Comparison of ENCODE assay signal across 8 cellular contexts in genomic region chr2:217790195-217790594, GRCh38.
DNase-seq lines count a peak whose midpoint lies in the region; ATAC-seq and TF ChIP-seq lines count a peak whose summit lies in the region.

No MANE protein-coding gene starts in this region.

- H3K4me3 Mint-ChIP-seq in activated CD4-positive, alpha-beta memory T cell treated with anti-CD3 and anti-CD28 coated beads, Interleukin-2, amount 10 ng/mL, durations not matched to agents 7 days and 5 days, result peak overlapping the region; percentile 70
- no peak overlapping the region for H3K4me3 Mint-ChIP-seq in glutamatergic neuron (ENCODE audit: unreplicated experiment)

- POLR2A ChIA-PET in activated CD4-positive, alpha-beta memory T cell treated with anti-CD3 and anti-CD28 coated beads, Interleukin-2, amount 10 ng/mL, durations not matched to agents 7 days and 5 days (lab: Charles Lee), result interaction anchor here (1.8 kb wide), 1 partner anchor 97 kb away, joined by 6 read pairs; no protein-coding TSS in a partner anchor

- peaks cover 20% of the 10 kb centered on the region for H3K4me1 Mint-ChIP-seq in activated CD4-positive, alpha-beta memory T cell treated with anti-CD3 and anti-CD28 coated beads, Interleukin-2, amount 10 ng/mL, durations not matched to agents 7 days and 5 days
- H3K4me1 Mint-ChIP-seq in glutamatergic neuron (ENCODE audit: low read depth, unreplicated experiment), result no peaks in the 10 kb centered on the region

- H3K27me3 Mint-ChIP-seq in activated CD4-positive, alpha-beta memory T cell treated with anti-CD3 and anti-CD28 coated beads, Interleukin-2, amount 10 ng/mL, durations not matched to agents 7 days and 5 days, result no peaks in the 10 kb centered on the region
- peaks cover 8% of the 10 kb centered on the region for H3K27me3 Mint-ChIP-seq in glutamatergic neuron (ENCODE audit: unreplicated experiment)

- CTCF ChIA-PET in activated CD4-positive, alpha-beta memory T cell treated with anti-CD3 and anti-CD28 coated beads, Interleukin-2, amount 10 ng/mL, durations not matched to agents 7 days and 5 days (lab: Charles Lee), result interaction anchor here (1.0 to 6.6 kb wide), 17 partner anchors 8 to 279 kb away, joined by 3 to 59 read pairs (median 6); partner anchors contain the start of gene RUFY4

- H3K9me3 Mint-ChIP-seq in activated CD4-positive, alpha-beta memory T cell treated with anti-CD3 and anti-CD28 coated beads, Interleukin-2, amount 10 ng/mL, durations not matched to agents 7 days and 5 days, result no peaks in the 10 kb centered on the region
- peaks cover 3% of the 10 kb centered on the region for H3K9me3 Mint-ChIP-seq in glutamatergic neuron (ENCODE audit: unreplicated experiment)

- DNase-seq in CD1c-positive myeloid dendritic cell (ENCODE audit: extremely low spot score) (peak; percentile 55), medulla oblongata (ENCODE audit: extremely low spot score) (peak; percentile 40), glutamatergic neuron (no peak), NCI-H2196 treated with DMSO at 0.1 percent for 48 hours (lab: John Stamatoyannopoulos, UW; ENCODE audit: unreplicated experiment) (no peak), iPS-NIHi11 (ENCODE audit: low spot score) (no peak)
- DNase-seq in activated CD4-positive, alpha-beta memory T cell treated with anti-CD3 and anti-CD28 coated beads, Interleukin-2, amount 10 ng/mL, durations not matched to agents 7 days and 5 days, result peak; percentile 47
- DNase-seq in stimulated activated CD4-positive, alpha-beta T cell treated with anti-CD3 and anti-CD28 coated beads, Interleukin-1b, Interleukin-23, amount 100 ng/mL, for 48 hours, result no peak

- TF ChIP-seq CTCF in glutamatergic neuron (IDR thresholded peaks at IDR 0.05; ENCODE audit: partially characterized antibody, unreplicated experiment), result no peak

- H3K36me3 Mint-ChIP-seq in activated CD4-positive, alpha-beta memory T cell treated with anti-CD3 and anti-CD28 coated beads, Interleukin-2, amount 10 ng/mL, durations not matched to agents 7 days and 5 days (ENCODE audit: low read depth), result no peaks in the 10 kb centered on the region
- no peaks in the 10 kb centered on the region for H3K36me3 Mint-ChIP-seq in glutamatergic neuron (ENCODE audit: unreplicated experiment)

- H3K27ac Mint-ChIP-seq in activated CD4-positive, alpha-beta memory T cell treated with anti-CD3 and anti-CD28 coated beads, Interleukin-2, amount 10 ng/mL, durations not matched to agents 7 days and 5 days, result peak overlapping the region; percentile 5
- H3K27ac Mint-ChIP-seq in glutamatergic neuron (ENCODE audit: unreplicated experiment), result no peak overlapping the region

- ATAC-seq in HG02973 (IDR thresholded peaks at IDR 0.05; ENCODE audit: unreplicated experiment), result peak; percentile 70

Comparison
In these comparisons a context has a peak if more than half of its experiments do, and no peak if none do; other contexts are left out.
1. DNase-seq: peak in CD1c-positive myeloid dendritic cell (single experiment), activated CD4-positive, alpha-beta memory T cell treated with anti-CD3 and anti-CD28 coated beads, Interleukin-2, amount 10 ng/mL, durations not matched to agents 7 days and 5 days (single experiment) and medulla oblongata (single experiment); none in glutamatergic neuron (single experiment), NCI-H2196 treated with DMSO at 0.1 percent for 48 hours (single experiment), iPS-NIHi11 (single experiment) and stimulated activated CD4-positive, alpha-beta T cell treated with anti-CD3 and anti-CD28 coated beads, Interleukin-1b, Interleukin-23, amount 100 ng/mL, for 48 hours (single experiment).